In the genomic region with DNA sequence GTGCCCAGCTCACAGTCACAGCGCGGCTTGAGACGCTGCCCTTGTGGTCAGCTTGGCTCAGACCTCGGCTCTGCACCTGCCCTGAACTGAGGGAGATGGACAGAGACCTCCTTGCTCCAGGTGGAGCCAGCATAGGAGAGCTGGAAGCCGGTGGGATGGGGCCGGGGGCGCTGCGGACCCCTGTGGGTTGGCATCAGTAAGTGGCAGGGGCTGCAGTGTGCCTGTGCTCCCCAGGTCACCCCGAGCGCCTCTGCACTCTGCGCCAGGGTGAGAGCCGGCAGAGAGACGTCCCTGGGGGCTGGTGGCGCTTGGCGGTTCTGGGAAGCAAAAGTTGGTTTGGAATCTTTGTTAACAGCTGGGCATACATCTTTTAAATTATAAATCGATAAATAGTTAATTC, we compare ENCODE assay signal across 23 cellular contexts.
"Had no signal": no experiment of that assay in that cellular context is flagged by ENCODE, and none has a peak within 500 bp of the region (broad histone marks: within the 10 kb centered on the region; RNA-seq: fewer than 3 reads in every experiment).

No MANE protein-coding gene starts in this region.

- H3K36me3 ChIP-seq: colonic mucosa, esophagus muscularis mucosa, esophagus squamous epithelium, gastroesophageal sphincter, heart left ventricle, heart right ventricle had no signal

- DNase-seq: colonic mucosa; cortex of kidney; dermis blood vessel endothelial cell; dorsolateral prefrontal cortex; effector CD4-positive, alpha-beta T cell; effector CD8-positive, alpha-beta T cell; effector memory CD4-positive, alpha-beta T cell; effector memory CD8-positive, alpha-beta T cell; endodermal cell; erythroblast; esophagus squamous epithelium; foreskin fibroblast; foreskin keratinocyte; foreskin melanocyte; glutamatergic neuron; head of caudate nucleus; heart left ventricle; heart right ventricle had no signal

- H3K4me1 ChIP-seq: colonic mucosa, foreskin keratinocyte, heart left ventricle, heart right ventricle had no signal

- ATAC-seq: effector memory CD8-positive, alpha-beta T cell; esophagus mucosa; foreskin keratinocyte; gastroesophageal sphincter; heart left ventricle; heart right ventricle had no signal

- H3K27ac ChIP-seq: colonic mucosa, coronary artery, dorsolateral prefrontal cortex, epithelial cell of prostate, esophagus muscularis mucosa, esophagus squamous epithelium, foreskin keratinocyte, gastroesophageal sphincter, heart left ventricle, heart right ventricle had no signal

- H3K9me3 ChIP-seq: colonic mucosa, esophagus muscularis mucosa, esophagus squamous epithelium, gastroesophageal sphincter, heart left ventricle, heart right ventricle had no signal

- H3K27me3 ChIP-seq: colonic mucosa, foreskin keratinocyte had no signal

- H3K4me3 ChIP-seq: colonic mucosa, coronary artery, dorsolateral prefrontal cortex, esophagus muscularis mucosa, esophagus squamous epithelium, gastroesophageal sphincter, heart left ventricle, heart right ventricle had no signal
